In genomic region chr4:154088741-154089140, GRCh38 we compare ENCODE assay signal across 21 cellular contexts.
A peak's percentile ranks its signal among the peaks of the same experiment; 100 is the strongest.
DNase-seq lines count a peak whose midpoint lies in the region; ATAC-seq and TF ChIP-seq lines count a peak whose summit lies in the region.
"Had no signal": no experiment of that assay in that cellular context is flagged by ENCODE, and none has a peak within 500 bp of the region (broad histone marks: within the 10 kb centered on the region; RNA-seq: fewer than 3 reads in every experiment).

No MANE protein-coding gene starts in this region.

- peak overlapping the region; percentile 21 for H2AFZ ChIP-seq in HCT116 (ENCODE audit: low read depth, low read length, poor library complexity, severe bottlenecking)
- H2AFZ ChIP-seq in smooth muscle cell (ENCODE audit: low read depth), result peak overlapping the region; percentile 0
- H2AFZ ChIP-seq: GM23248 had no signal

- DNase-seq in HCT116 (ENCODE audit: low read depth, low spot score) (no peak), RPMI7951 (ENCODE audit: low read depth) (peak; percentile 6), choroid plexus epithelial cell (ENCODE audit: low read depth) (peak; percentile 54), smooth muscle cell (lab: John Stamatoyannopoulos, UW; ENCODE audit: unreplicated experiment) (no peak), testis (no peak), NCI-H82 treated with DMSO at 0.1 percent for 48 hours (lab: John Stamatoyannopoulos, UW; ENCODE audit: unreplicated experiment) (no peak), NCI-H1092 treated with DMSO at 0.1 percent for 48 hours (lab: John Stamatoyannopoulos, UW) (no peak)
- DNase-seq: ACHN; AML-193; DMS79 treated with DMSO at 0.1 percent for 48 hours; GM23248; KBM-7; NCI-H1417 treated with DMSO at 0.1 percent for 48 hours; NCI-H2081; NCI-H2171 treated with DMSO at 0.1 percent for 48 hours; NCI-H446; NCI-H526 treated with DMSO at 0.1 percent for 48 hours; NK-92 treated with Interleukin-12 subunit alpha and Interleukin-12 subunit beta, amount 100 ng/mL, for 24 hours; Peyer's patch; Right ventricle myocardium superior; SW 1271 had no signal

- no peak overlapping the region for H3K27ac ChIP-seq in HCT116 (ENCODE audit: low read depth, low read length)
- H3K27ac ChIP-seq in smooth muscle cell (ENCODE audit: low read depth), result no peak overlapping the region
- no peak overlapping the region for H3K27ac ChIP-seq in testis
- H3K27ac ChIP-seq: GM23248, Peyer's patch had no signal

- H3K79me2 ChIP-seq in HCT116 (ENCODE audit: insufficient read depth, low read length), result no peaks in the 10 kb centered on the region
- no peaks in the 10 kb centered on the region for H3K79me2 ChIP-seq in smooth muscle cell (ENCODE audit: low read depth)

- no peaks in the 10 kb centered on the region for H3K9me2 ChIP-seq in HCT116 (ENCODE audit: insufficient read depth)

- no peak for ATAC-seq in HCT116

- WGBS in smooth muscle cell (ENCODE audit: low lambda C conversion rate), result 76% methylated on average over 2 of the region's 2 CpGs
- WGBS in testis, 2 donors, result 57 to 64% methylated on average over 2 of the region's 2 CpGs

- H4K20me1 ChIP-seq in HCT116 (ENCODE audit: insufficient read depth) (no peaks in the 10 kb centered on the region), smooth muscle cell (ENCODE audit: low read depth) (no peaks in the 10 kb centered on the region)

- no peak overlapping the region for H3K4me2 ChIP-seq in HCT116 (ENCODE audit: low read length)
- H3K4me2 ChIP-seq in smooth muscle cell, result no peak overlapping the region

- TF ChIP-seq CTCF in HCT116 (IDR thresholded peaks at IDR 0.05 in 2 of 3, conservative IDR thresholded peaks at IDR 0.05 in 1 of 3; ENCODE audit: borderline replicate concordance in 1 of 3, insufficient read depth in 1 of 3, low read depth in 2 of 3, low read length in 2 of 3), result no peak
- TF ChIP-seq CTCF in choroid plexus epithelial cell (conservative IDR thresholded peaks at IDR 0.05; ENCODE audit: low read depth, low read length), result no peak
- TF ChIP-seq CTCF in smooth muscle cell (IDR thresholded peaks at IDR 0.05; ENCODE audit: borderline replicate concordance, insufficient read depth, poor library complexity, severe bottlenecking), result no peak
- no peak for TF ChIP-seq CTCF in testis (IDR thresholded peaks at IDR 0.05)

- RAD21 ChIA-PET in HCT116 (lab: Charles Lee; ENCODE audit: low non-redundant PET in 1 of 2, low total read pairs in 2 of 2, uncharacterized antibody in 2 of 2, unreplicated experiment in 2 of 2), result no interaction called here

- intact Hi-C loops in HCT116 (cut with micrococcal nuclease) (no loop called here), testis (cut with DNase I; ENCODE audit: low total_unique reads) (no loop called here)

- no peak for TF ChIP-seq POLR2A in HCT116 (IDR thresholded peaks at IDR 0.05; ENCODE audit: borderline replicate concordance, extremely low read depth, insufficient read depth, insufficient read length)
- TF ChIP-seq POLR2A in testis (IDR thresholded peaks at IDR 0.05), result no peak

- no peaks in the 10 kb centered on the region for H3F3A ChIP-seq in smooth muscle cell (ENCODE audit: low read depth)

- no peak overlapping the region for H3K4me3 ChIP-seq in HCT116 (replicated peaks in 1 of 2; ENCODE audit: low read depth in 1 of 2, low read length in 2 of 2)
- no peak overlapping the region for H3K4me3 ChIP-seq in choroid plexus epithelial cell (ENCODE audit: low read depth, low read length)
- no peak overlapping the region for H3K4me3 ChIP-seq in smooth muscle cell
- no peak overlapping the region for H3K4me3 ChIP-seq in testis
- H3K4me3 ChIP-seq: GM23248, Peyer's patch had no signal

- H3K4me1 ChIP-seq in HCT116 (ENCODE audit: control insufficient read depth in 1 of 2, insufficient read depth in 2 of 2, low read length in 2 of 2), result peaks cover 0 to 4% of the 10 kb centered on the region in 2 experiments; a peak in 1 of 4 replicates
- no peaks in the 10 kb centered on the region for H3K4me1 ChIP-seq in smooth muscle cell (ENCODE audit: low read depth)
- no peaks in the 10 kb centered on the region for H3K4me1 ChIP-seq in testis
- H3K4me1 ChIP-seq: Peyer's patch had no signal

- no TSS peak for BruUV-seq in HCT116 (replicated peaks; lab: Mats Ljungman, UMichigan)

- POLR2A ChIA-PET in HCT116 (lab: Charles Lee), result no interaction called here

- H3K9ac ChIP-seq in HCT116 (ENCODE audit: low read length), result no peak overlapping the region
- no peak overlapping the region for H3K9ac ChIP-seq in smooth muscle cell (ENCODE audit: low read depth)
- H3K9ac ChIP-seq: GM23248 had no signal

- TF ChIP-seq RAD21 in HCT116 (IDR thresholded peaks at IDR 0.05; ENCODE audit: low read depth), result no peak

- CTCF ChIA-PET in HCT116 (lab: Charles Lee), result no interaction called here

- no peaks in the 10 kb centered on the region for H3K9me3 ChIP-seq in HCT116 (ENCODE audit: control insufficient read depth in 1 of 2, insufficient read depth in 1 of 2, low read depth in 1 of 2, low read length in 2 of 2)
- no peaks in the 10 kb centered on the region for H3K9me3 ChIP-seq in smooth muscle cell (replicated peaks; ENCODE audit: low read depth)
- H3K9me3 ChIP-seq in testis, result no peaks in the 10 kb centered on the region
- H3K9me3 ChIP-seq: Peyer's patch had no signal

- H3K27me3 ChIP-seq in HCT116 (ENCODE audit: insufficient read depth, low read length) (0 out of 2 replicates have a peak, but pooled peaks cover 2% of the 10 kb centered on the region), smooth muscle cell (ENCODE audit: low read depth) (peaks cover 11% of the 10 kb centered on the region), testis (no peaks in the 10 kb centered on the region)
- H3K27me3 ChIP-seq: Peyer's patch had no signal

- H3K36me3 ChIP-seq in HCT116 (ENCODE audit: control insufficient read depth in 1 of 2, insufficient read depth in 2 of 2, low read length in 2 of 2) (no peaks in the 10 kb centered on the region), smooth muscle cell (ENCODE audit: low read depth) (no peaks in the 10 kb centered on the region), testis (ENCODE audit: low read depth, missing control alignments) (no peaks in the 10 kb centered on the region)
- H3K36me3 ChIP-seq: Peyer's patch had no signal

TF ChIP-seq in HCT116, 20 proteins besides CTCF, POLR2A, EP300 and RAD21:
- TF ChIP-seq FOSL1 (IDR thresholded peaks at IDR 0.05; ENCODE audit: low read depth) (no peak), ZBTB33 (IDR thresholded peaks at IDR 0.05; ENCODE audit: extremely low read depth, insufficient replicate concordance, low read length) (no peak), EGR1 (IDR thresholded peaks at IDR 0.05; ENCODE audit: low read depth) (no peak), REST (IDR thresholded peaks at IDR 0.05; ENCODE audit: low read depth) (no peak), EZH2 (IDR thresholded peaks at IDR 0.05) (no peak)

Comparison
In these comparisons a context has a peak if more than half of its experiments do, and no peak if none do; other contexts are left out.
1. DNase-seq: peak in RPMI7951 (single experiment) and choroid plexus epithelial cell (single experiment); none in HCT116 (single experiment), smooth muscle cell (single experiment), testis (single experiment), NCI-H82 treated with DMSO at 0.1 percent for 48 hours (single experiment) and NCI-H1092 treated with DMSO at 0.1 percent for 48 hours (single experiment).